Comparison of ENCODE assay signal across 8 cellular contexts in the genomic region with DNA sequence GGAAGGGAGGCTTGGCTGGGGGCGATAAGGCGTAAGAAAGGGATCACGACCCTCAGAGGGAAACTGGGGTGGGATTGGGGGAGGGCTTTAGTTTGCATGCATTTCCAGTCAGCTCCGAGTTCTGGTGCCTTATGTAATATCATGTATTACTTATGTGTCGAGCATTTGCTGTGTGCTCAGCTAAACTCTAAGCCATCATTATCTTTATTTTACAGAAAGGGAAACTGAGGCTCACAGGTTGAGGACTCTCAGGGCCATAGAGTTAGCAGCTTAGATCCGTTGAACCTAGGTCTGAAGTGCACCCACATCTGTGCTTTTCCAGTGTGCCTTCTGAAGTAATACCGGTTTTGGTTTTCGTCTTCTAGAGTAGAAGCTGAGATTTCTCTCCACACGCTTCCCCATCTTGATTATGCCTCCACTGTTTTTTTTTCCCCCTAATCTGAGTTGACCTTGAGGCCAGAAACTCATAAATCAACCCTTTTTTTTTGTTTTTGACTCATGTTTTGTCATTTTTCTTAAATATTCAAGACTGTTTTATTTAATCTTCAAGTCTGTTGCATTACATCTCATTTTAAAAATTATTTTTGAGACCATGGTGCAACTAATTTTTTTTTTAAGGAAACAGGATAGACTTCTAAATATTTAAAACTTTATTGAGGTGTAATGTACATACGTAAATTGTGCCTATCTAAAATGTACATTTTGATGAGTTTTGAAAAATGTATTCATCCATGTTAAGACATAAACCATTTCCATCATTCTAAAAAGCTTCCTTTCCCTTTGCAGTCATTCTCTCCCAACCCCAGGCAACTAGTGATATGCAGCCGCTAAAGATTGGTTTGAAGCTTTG. TPM values are rescaled to one million over a fixed set of nuclear protein-coding genes. Genes with fewer than 3 reads are reported as not detected.
A peak's percentile ranks its signal among the peaks of the same experiment; 100 is the strongest.
DNase-seq lines count a peak whose midpoint lies in the region; ATAC-seq and TF ChIP-seq lines count a peak whose summit lies in the region.

No MANE protein-coding gene starts in this region.

- DNase-seq in SIG-M5 treated with dmso at 0.1 percent for 504 hours (lab: John Stamatoyannopoulos, UW; ENCODE audit: unreplicated experiment) (peak; percentile 10), SIG-M5 (lab: John Stamatoyannopoulos, UW) (no peak), RWPE1 (ENCODE audit: low spot score) (no peak), progenitor cell of endocrine pancreas (ENCODE audit: low spot score, unreplicated experiment) (no peak), EL (no peak), NCI-H2227 (lab: John Stamatoyannopoulos, UW; ENCODE audit: unreplicated experiment) (no peak)
- DNase-seq in activated effector memory CD4-positive, alpha-beta T cell treated with anti-CD3 and anti-CD28 coated beads, Interleukin-2, amount 50 U/mL, for 16 hours = no peak

- no peaks in the 10 kb centered on the region for H3K27me3 Mint-ChIP-seq in progenitor cell of endocrine pancreas

- TF ChIP-seq CTCF in RWPE1 (conservative IDR thresholded peaks at IDR 0.05; ENCODE audit: low read depth) (no peak), progenitor cell of endocrine pancreas (IDR thresholded peaks at IDR 0.05; ENCODE audit: unreplicated experiment) (no peak)

- H3K27ac ChIP-seq in RWPE1 = peak overlapping the region; percentile 89

- peaks cover 10% of the 10 kb centered on the region for H3K4me1 Mint-ChIP-seq in progenitor cell of endocrine pancreas (ENCODE audit: low read depth)

- peak; percentile 7 for ATAC-seq in esophagus mucosa

- peak overlapping the region; percentile 97 for H3K27ac Mint-ChIP-seq in progenitor cell of endocrine pancreas

- CTCF ChIA-PET in RWPE1 (lab: Yijun Ruan, JAX) = interaction anchor here (0.5 to 1.2 kb wide), 4 partner anchors 11 to 41 kb away, joined by 3 to 7 read pairs (median 3); no protein-coding TSS in a partner anchor

- H3K4me3 Mint-ChIP-seq in progenitor cell of endocrine pancreas (ENCODE audit: low read depth) = peak overlapping the region; percentile 99

- H3K9me3 Mint-ChIP-seq in progenitor cell of endocrine pancreas (ENCODE audit: low read depth) = peaks cover 8% of the 10 kb centered on the region

- H3K36me3 Mint-ChIP-seq in progenitor cell of endocrine pancreas (ENCODE audit: insufficient read depth) = peaks cover 30% of the 10 kb centered on the region

- POLR2A ChIA-PET in RWPE1 (lab: Yijun Ruan, JAX; ENCODE audit: low non-redundant PET) = interaction anchor here (0.7 kb wide), 2 partner anchors 21 to 249 kb away, joined by 3 read pairs; no protein-coding TSS in a partner anchor

RNA-seq across cellular contexts. Expression of gene CYB5B, which starts 0.7 kb away (rescaled TPM):
- 83.7 TPM for total RNA-seq in esophagus mucosa
- total RNA-seq in progenitor cell of endocrine pancreas = 104 and 108 TPM in 2 replicates

RNA-seq across cellular contexts. Expression of gene TERF2, which starts 39.4 kb away (rescaled TPM):
- 19.7 TPM for total RNA-seq in esophagus mucosa
- total RNA-seq in progenitor cell of endocrine pancreas = 41.4 and 46.6 TPM in 2 replicates
